In the genomic region with DNA sequence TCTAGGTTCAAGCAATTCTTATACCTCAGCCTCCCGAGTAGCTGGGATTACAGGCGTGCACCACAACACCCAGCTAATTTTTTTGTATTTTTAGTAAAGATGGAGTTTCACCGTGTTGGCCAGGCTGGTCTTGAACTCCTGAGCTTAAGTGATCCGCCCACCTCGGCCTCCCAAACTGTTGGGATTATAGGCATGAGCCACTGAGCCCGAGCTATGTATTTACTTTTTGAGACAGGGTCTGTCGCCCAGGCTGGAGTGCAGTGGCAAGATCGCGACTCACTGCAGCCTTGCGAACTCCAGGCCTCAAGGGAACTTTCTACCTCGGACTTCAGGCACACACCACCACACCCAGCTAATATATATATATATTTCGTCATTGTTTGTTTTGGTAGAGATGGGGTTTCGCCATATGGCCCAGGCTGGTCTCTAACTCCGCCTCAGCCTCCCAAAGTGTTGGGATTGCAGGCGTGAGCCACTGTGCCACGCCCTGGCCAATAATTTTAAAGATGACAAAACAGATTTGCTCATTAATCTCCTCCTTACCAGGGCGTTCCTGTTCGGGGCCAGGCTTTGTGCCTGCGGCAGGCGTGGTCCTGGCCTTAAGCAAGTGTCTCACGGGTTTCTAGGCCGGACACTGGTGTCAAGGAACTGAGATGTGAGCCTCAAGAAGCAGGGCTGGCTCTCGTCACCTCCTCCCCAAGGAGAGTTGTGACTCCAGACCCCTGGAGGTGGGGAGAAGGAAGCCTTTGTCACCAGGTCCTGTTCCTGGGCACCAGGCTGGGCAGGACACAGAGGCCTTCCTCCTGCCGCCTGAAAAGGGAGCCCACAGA, we compare ENCODE assay signal across 11 cellular contexts. TPM values are rescaled to one million over a fixed set of nuclear protein-coding genes. Genes with fewer than 3 reads are reported as not detected.
DNase-seq lines count a peak whose midpoint lies in the region; ATAC-seq, FAIRE-seq and TF ChIP-seq lines count a peak whose summit lies in the region.
"Had no signal": no experiment of that assay in that cellular context is flagged by ENCODE, and none has a peak within 500 bp of the region (broad histone marks: within the 10 kb centered on the region; RNA-seq: fewer than 3 reads in every experiment).

No MANE protein-coding gene starts in this region.

- peaks cover 2 to 14% of the 10 kb centered on the region in 2 experiments; a peak in 2 of 5 replicates for H3K27me3 ChIP-seq in HepG2 (ENCODE audit: control insufficient read depth in 1 of 2, insufficient read depth in 2 of 2, low read length in 2 of 2)
- no peaks in the 10 kb centered on the region for H3K27me3 ChIP-seq in right lobe of liver
- H3K27me3 ChIP-seq in PC-3 (ENCODE audit: low read length): no peaks in the 10 kb centered on the region

- no TSS peak for BruUV-seq in HepG2 (replicated peaks; lab: Mats Ljungman, UMichigan)
- BruUV-seq in PC-3 (replicated peaks; lab: Mats Ljungman, UMichigan): TSS peak; percentile 98

- POLR2A ChIA-PET in HepG2 (lab: Yijun Ruan, JAX): interaction anchor here (0.8 to 2.9 kb wide), 10 partner anchors 8 to 142 kb away, joined by 3 to 22 read pairs (median 4); a partner anchor contains a TSS
- POLR2A ChIA-PET in PC-3 (lab: Charles Lee; ENCODE audit: unreplicated experiment): interaction anchor here (0.6 kb wide), 1 partner anchor 30 kb away, joined by 5 read pairs; no protein-coding TSS in a partner anchor
- POLR2A ChIA-PET in GM10248 (lab: Yijun Ruan, JAX): interaction anchor here (0.6 kb wide), 1 partner anchor 146 kb away, joined by 4 read pairs; no protein-coding TSS in a partner anchor

- in situ Hi-C loops in HepG2 (cut with HindIII; ENCODE audit: extremely low pct_ligation_motif_present, low pct_unique_long_range_greater_than_20kb) (no loop called here), ACHN (cut with HindIII; ENCODE audit: low pct_ligation_motif_present, low pct_unique_long_range_greater_than_20kb, low sequenced_read_pairs) (no loop called here)

- peak overlapping the region; percentile 20 to 61 (median 40); a peak in 5 of 6 replicates for H3K4me3 ChIP-seq in HepG2 (replicated peaks in 1 of 3; ENCODE audit: insufficient read depth in 1 of 3, low read depth in 2 of 3, low read length in 3 of 3)
- no peak overlapping the region for H3K4me3 ChIP-seq in right lobe of liver
- peak overlapping the region; percentile 13; the same call in 1 of the 2 replicates for H3K4me3 ChIP-seq in PC-3 (ENCODE audit: low read length)

- peak; percentile 63 for ATAC-seq in HepG2
- no peak for ATAC-seq in right lobe of liver
- ATAC-seq in PC-3: peak; percentile 91
- ATAC-seq: T-helper 17 cell had no signal

- no peaks in the 10 kb centered on the region for H3K36me3 ChIP-seq in HepG2 (replicated peaks in 1 of 2; ENCODE audit: control insufficient read depth in 1 of 2, insufficient read depth in 2 of 2, low read length in 2 of 2)
- no peaks in the 10 kb centered on the region for H3K36me3 ChIP-seq in right lobe of liver
- H3K36me3 ChIP-seq in PC-3 (ENCODE audit: low read depth, low read length): no peaks in the 10 kb centered on the region

- TF ChIP-seq CTCF in HepG2 (CRISPR knock-in tag; IDR thresholded peaks at IDR 0.05): no peak
- no peak for TF ChIP-seq CTCF in right lobe of liver (IDR thresholded peaks at IDR 0.05)
- TF ChIP-seq CTCF in PC-3 (conservative IDR thresholded peaks at IDR 0.05; ENCODE audit: low read depth, low read length): no peak
- no peak for TF ChIP-seq CTCF in GM10248 (IDR thresholded peaks at IDR 0.05; ENCODE audit: control extremely low read depth, extremely low read depth, low read depth, missing control alignments)

- H3K9me2 ChIP-seq in PC-3 (replicated peaks; ENCODE audit: low read length): no peaks in the 10 kb centered on the region

- H3K4me2 ChIP-seq in HepG2 (ENCODE audit: low read depth, low read length) (peak overlapping the region; percentile 93), PC-3 (ENCODE audit: low read length) (peak overlapping the region; percentile 59)

- WGBS in HepG2 (ENCODE audit: low lambda C conversion rate): 4% methylated on average over 16 of the region's 24 CpGs
- WGBS in right lobe of liver (ENCODE audit: insufficient coverage, low coverage, low lambda C conversion rate, missing lambda C conversion rate): 67% methylated on average over 11 of the region's 24 CpGs

- H4K20me1 ChIP-seq in HepG2 (ENCODE audit: insufficient read depth, low read length) (no peaks in the 10 kb centered on the region), PC-3 (ENCODE audit: low read length) (no peaks in the 10 kb centered on the region)

- 0 out of 4 replicates have a peak, but pooled peaks of 1 of the 2 experiments have one; percentile 36 for TF ChIP-seq EP300 in HepG2 (IDR thresholded peaks at IDR 0.05; ENCODE audit: low read depth in 2 of 2, low read length in 2 of 2)
- no peak for TF ChIP-seq EP300 in HepG2 (CRISPR knock-in tag; IDR thresholded peaks at IDR 0.05; ENCODE audit: borderline replicate concordance)

- H3K4me1 ChIP-seq in HepG2 (ENCODE audit: insufficient read depth, low read length): peaks cover 65% of the 10 kb centered on the region
- peaks cover 0 to 13% (median 0%) of the 10 kb centered on the region in 4 donors for H3K4me1 ChIP-seq in right lobe of liver
- H3K4me1 ChIP-seq in PC-3 (ENCODE audit: insufficient read depth, low read length): peaks cover 17% of the 10 kb centered on the region

- DNase-seq in HepG2 (ENCODE audit: low spot score) (peak; percentile 76), right lobe of liver (no peak), PC-3 (peak; percentile 92), fibroblast of the conjunctiva (ENCODE audit: low read depth) (peak; percentile 70), NCI-H1436 treated with DMSO at 0.1 percent for 48 hours (lab: John Stamatoyannopoulos, UW) (no peak), NCI-H446 (lab: John Stamatoyannopoulos, UW) (no peak), GM10248 (ENCODE audit: extremely low spot score) (no peak), ACHN (no peak)
- DNase-seq: endodermal cell, T-helper 17 cell had no signal

- no peaks in the 10 kb centered on the region for H3K9me3 ChIP-seq in HepG2 (ENCODE audit: low read length)
- no peaks in the 10 kb centered on the region for H3K9me3 ChIP-seq in right lobe of liver
- H3K9me3 ChIP-seq in PC-3 (ENCODE audit: low read length): no peaks in the 10 kb centered on the region

- CTCF ChIA-PET in HepG2 (lab: Yijun Ruan, JAX; ENCODE audit: low intra/inter-chr PET ratio, low total read pairs) (no interaction called here), PC-3 (lab: Charles Lee) (interaction anchor here (0.6 to 1.1 kb wide), 2 partner anchors 55 to 979 kb away, joined by 3 to 5 read pairs; no protein-coding TSS in a partner anchor), GM10248 (lab: Yijun Ruan, JAX) (interaction anchor here (0.9 to 4.4 kb wide), 5 partner anchors 8 to 125 kb away, joined by 3 to 34 read pairs (median 5); no protein-coding TSS in a partner anchor)

- H3K27ac ChIP-seq in HepG2 (ENCODE audit: extremely low read length, insufficient read depth, low read length) (no peak overlapping the region), right lobe of liver (no peak overlapping the region), PC-3 (ENCODE audit: low read length) (peak overlapping the region; percentile 87)

- H3K9ac ChIP-seq in HepG2 (ENCODE audit: insufficient read depth, low read depth, low read length): peak overlapping the region; percentile 60
- H3K9ac ChIP-seq in PC-3 (ENCODE audit: low read length): peak overlapping the region; percentile 49

- peak; percentile 83 for FAIRE-seq in HepG2 (lab: Jason Lieb, UNC)
- FAIRE-seq: H1 had no signal

- intact Hi-C loops in HepG2 (cut with micrococcal nuclease; ENCODE audit: unreplicated experiment): no loop called here
- intact Hi-C loops in right lobe of liver (cut with DNase I): loop anchor here in 1 of 2 donors (5.0 kb wide), 1 partner anchor 47 kb away; no protein-coding TSS in a partner anchor
- intact Hi-C loops in PC-3 (cut with micrococcal nuclease): no loop called here

- H3F3A ChIP-seq in PC-3 (ENCODE audit: low read length, unreplicated experiment): no peaks in the 10 kb centered on the region

- H2AFZ ChIP-seq in HepG2 (ENCODE audit: low read length): peak overlapping the region; percentile 59
- peak overlapping the region; percentile 7 for H2AFZ ChIP-seq in PC-3 (ENCODE audit: low read length)

- TF ChIP-seq POLR2A in HepG2 (IDR thresholded peaks at IDR 0.05; ENCODE audit: insufficient read depth in 1 of 2, low read depth in 2 of 2, low read length in 2 of 2) (no peak), right lobe of liver (IDR thresholded peaks at IDR 0.05) (no peak)

- no peak for TF ChIP-seq RAD21 in HepG2 (CRISPR knock-in tag; IDR thresholded peaks at IDR 0.05)

- H3K79me2 ChIP-seq in HepG2 (ENCODE audit: insufficient read depth, low read length) (peaks cover 2% of the 10 kb centered on the region), PC-3 (ENCODE audit: low read length) (peaks cover 2% of the 10 kb centered on the region; the same call in 1 of the 2 replicates)

RNA-seq across cellular contexts. Expression of a gene that starts 4.3 kb away (rescaled TPM):
- total RNA-seq in HepG2 (2016; rRNA removed; fragmentation: Illumina TruSeq; extraction: Trizol) (0.97 TPM in 1 of 2 replicates, not detected in the other), right lobe of liver (10 to 100 TPM in 2 of 6 experiments, 1 to 10 TPM in 4; 2.7 to 12.3 (median 8.2) TPM), PC-3 (2014; rRNA removed) (3.8 and 5.6 TPM in 2 replicates)
- total RNA-seq in HepG2 (2016; cell fraction: cytosol; rRNA removed; fragmentation: Illumina TruSeq; extraction: Trizol; ENCODE audit: low read depth): 1.1 and 2.6 TPM in 2 replicates
- 0.87 TPM in 1 of 2 replicates, not detected in the other for total RNA-seq in HepG2 (2016; cell fraction: insoluble cytoplasmic fraction; rRNA removed; fragmentation: Illumina TruSeq; extraction: Trizol)
- total RNA-seq in HepG2 (2016; cell fraction: membrane; rRNA removed; fragmentation: Illumina TruSeq; extraction: Trizol): 0.71 and 0.79 TPM in 2 replicates
- not detected in 2 replicates for total RNA-seq in HepG2 (2016; cell fraction: nucleus; rRNA removed; fragmentation: Illumina TruSeq; extraction: Trizol)
- polyA plus RNA-seq in HepG2 (2011; rRNA removed): 0.24 and 0.25 TPM in 2 replicates
- 0.50 and 0.85 TPM in 2 replicates for polyA plus RNA-seq in HepG2 (2011; cell fraction: cytosol; rRNA removed)
- 1.1 and 1.2 TPM in 2 replicates for polyA plus RNA-seq in HepG2 (2011; cell fraction: nucleus; rRNA removed)
- 0.82 and 1.4 TPM in 2 replicates for polyA plus RNA-seq in HepG2 (2012)
- 0.87 and 1.2 TPM in 2 replicates for polyA plus RNA-seq in HepG2 (2016; cell fraction: cytosol; fragmentation: Illumina TruSeq; extraction: Trizol; ENCODE audit: low read depth)
- polyA plus RNA-seq in HepG2 (2016; cell fraction: insoluble cytoplasmic fraction; fragmentation: Illumina TruSeq; extraction: Trizol; ENCODE audit: low read depth): 0.61 and 0.63 TPM in 2 replicates
- polyA plus RNA-seq in HepG2 (2016; cell fraction: membrane; fragmentation: Illumina TruSeq; extraction: Trizol; ENCODE audit: low read depth): 0.42 and 0.81 TPM in 2 replicates
- 0.85 and 2.0 TPM in 2 replicates for polyA plus RNA-seq in HepG2 (2016; cell fraction: nucleus; fragmentation: Illumina TruSeq; extraction: Trizol; ENCODE audit: insufficient read depth, low read depth)
- 0.21 TPM in 1 of 2 replicates, not detected in the other for polyA minus RNA-seq in HepG2 (2011; rRNA and poly(A)+ RNA removed; ENCODE audit: low replicate concordance)
- polyA minus RNA-seq in HepG2 (2011; cell fraction: cytosol; rRNA and poly(A)+ RNA removed): 3.4 TPM in 1 of 2 replicates, not detected in the other
- polyA minus RNA-seq in HepG2 (2011; cell fraction: nucleus; rRNA and poly(A)+ RNA removed): 0.50 TPM in 1 of 2 replicates, not detected in the other

RNA-seq across cellular contexts. Expression of a gene that starts 5.7 kb away (rescaled TPM):
- total RNA-seq in HepG2 (2016; rRNA removed; fragmentation: Illumina TruSeq; extraction: Trizol) (9.5 and 13.5 TPM in 2 replicates), right lobe of liver (10 to 100 TPM; 21.6 to 46.4 (median 25.0) TPM), PC-3 (2014; rRNA removed) (44.4 and 60.1 TPM in 2 replicates)
- total RNA-seq in HepG2 (2016; cell fraction: cytosol; rRNA removed; fragmentation: Illumina TruSeq; extraction: Trizol; ENCODE audit: low read depth): 7.8 and 8.6 TPM in 2 replicates
- total RNA-seq in HepG2 (2016; cell fraction: insoluble cytoplasmic fraction; rRNA removed; fragmentation: Illumina TruSeq; extraction: Trizol): 6.1 and 14.0 TPM in 2 replicates
- total RNA-seq in HepG2 (2016; cell fraction: membrane; rRNA removed; fragmentation: Illumina TruSeq; extraction: Trizol): 8.0 and 9.4 TPM in 2 replicates
- 15.2 and 16.0 TPM in 2 replicates for total RNA-seq in HepG2 (2016; cell fraction: nucleus; rRNA removed; fragmentation: Illumina TruSeq; extraction: Trizol)
- polyA plus RNA-seq in HepG2 (2011; rRNA removed): 14.2 and 17.6 TPM in 2 replicates
- polyA plus RNA-seq in HepG2 (2011; cell fraction: cytosol; rRNA removed): 10.9 and 19.8 TPM in 2 replicates
- polyA plus RNA-seq in HepG2 (2011; cell fraction: nucleus; rRNA removed): 80.6 and 103 TPM in 2 replicates
- polyA plus RNA-seq in HepG2 (2012): 6.9 and 11.3 TPM in 2 replicates
- polyA plus RNA-seq in HepG2 (2016; cell fraction: cytosol; fragmentation: Illumina TruSeq; extraction: Trizol; ENCODE audit: low read depth): 4.2 and 5.0 TPM in 2 replicates
- polyA plus RNA-seq in HepG2 (2016; cell fraction: insoluble cytoplasmic fraction; fragmentation: Illumina TruSeq; extraction: Trizol; ENCODE audit: low read depth): 14.5 and 15.5 TPM in 2 replicates
- polyA plus RNA-seq in HepG2 (2016; cell fraction: membrane; fragmentation: Illumina TruSeq; extraction: Trizol; ENCODE audit: low read depth): 8.5 and 11.6 TPM in 2 replicates
- 58.7 and 59.3 TPM in 2 replicates for polyA plus RNA-seq in HepG2 (2016; cell fraction: nucleus; fragmentation: Illumina TruSeq; extraction: Trizol; ENCODE audit: insufficient read depth, low read depth)
- polyA minus RNA-seq in HepG2 (2011; rRNA and poly(A)+ RNA removed; ENCODE audit: low replicate concordance): 25.2 and 28.9 TPM in 2 replicates
- polyA minus RNA-seq in HepG2 (2011; cell fraction: cytosol; rRNA and poly(A)+ RNA removed): 12.5 and 18.7 TPM in 2 replicates
- 12.6 and 18.4 TPM in 2 replicates for polyA minus RNA-seq in HepG2 (2011; cell fraction: nucleus; rRNA and poly(A)+ RNA removed)

RNA-seq across cellular contexts. Expression of a gene that starts 11.4 kb away (rescaled TPM):
- total RNA-seq in HepG2 (2016; rRNA removed; fragmentation: Illumina TruSeq; extraction: Trizol) (15.8 and 23.7 TPM in 2 replicates), right lobe of liver (100 to 1,000 TPM; 129 to 284 (median 186) TPM), PC-3 (2014; rRNA removed) (145 and 160 TPM in 2 replicates)
- total RNA-seq in HepG2 (2016; cell fraction: cytosol; rRNA removed; fragmentation: Illumina TruSeq; extraction: Trizol; ENCODE audit: low read depth): 17.2 and 21.7 TPM in 2 replicates
- total RNA-seq in HepG2 (2016; cell fraction: insoluble cytoplasmic fraction; rRNA removed; fragmentation: Illumina TruSeq; extraction: Trizol): 14.8 and 26.0 TPM in 2 replicates
- total RNA-seq in HepG2 (2016; cell fraction: membrane; rRNA removed; fragmentation: Illumina TruSeq; extraction: Trizol): 42.5 and 44.6 TPM in 2 replicates
- 14.4 and 15.0 TPM in 2 replicates for total RNA-seq in HepG2 (2016; cell fraction: nucleus; rRNA removed; fragmentation: Illumina TruSeq; extraction: Trizol)
- polyA plus RNA-seq in HepG2 (2011; rRNA removed): 39.3 and 47.2 TPM in 2 replicates
- polyA plus RNA-seq in HepG2 (2011; cell fraction: cytosol; rRNA removed): 28.8 and 54.4 TPM in 2 replicates
- polyA plus RNA-seq in HepG2 (2011; cell fraction: nucleus; rRNA removed): 94.7 and 105 TPM in 2 replicates
- polyA plus RNA-seq in HepG2 (2012): 25.8 and 38.7 TPM in 2 replicates
- polyA plus RNA-seq in HepG2 (2016; cell fraction: cytosol; fragmentation: Illumina TruSeq; extraction: Trizol; ENCODE audit: low read depth): 54.0 and 63.1 TPM in 2 replicates
- polyA plus RNA-seq in HepG2 (2016; cell fraction: insoluble cytoplasmic fraction; fragmentation: Illumina TruSeq; extraction: Trizol; ENCODE audit: low read depth): 37.8 and 52.2 TPM in 2 replicates
- polyA plus RNA-seq in HepG2 (2016; cell fraction: membrane; fragmentation: Illumina TruSeq; extraction: Trizol; ENCODE audit: low read depth): 72.6 and 84.9 TPM in 2 replicates
- polyA plus RNA-seq in HepG2 (2016; cell fraction: nucleus; fragmentation: Illumina TruSeq; extraction: Trizol; ENCODE audit: insufficient read depth, low read depth): 53.4 and 59.6 TPM in 2 replicates
- polyA minus RNA-seq in HepG2 (2011; rRNA and poly(A)+ RNA removed; ENCODE audit: low replicate concordance): 6.8 and 36.4 TPM in 2 replicates
- polyA minus RNA-seq in HepG2 (2011; cell fraction: cytosol; rRNA and poly(A)+ RNA removed): 24.4 and 28.2 TPM in 2 replicates
- polyA minus RNA-seq in HepG2 (2011; cell fraction: nucleus; rRNA and poly(A)+ RNA removed): 13.3 and 13.8 TPM in 2 replicates

RNA-seq across cellular contexts. Expression of a gene that starts 25.6 kb away (rescaled TPM):
- total RNA-seq in HepG2 (2016; rRNA removed; fragmentation: Illumina TruSeq; extraction: Trizol) (0.58 and 0.97 TPM in 2 replicates), right lobe of liver (under 1 TPM in 1 of 6 experiments, not detected in 5; 0.22 TPM), PC-3 (2014; rRNA removed) (1.5 and 2.8 TPM in 2 replicates)
- total RNA-seq in HepG2 (2016; cell fraction: cytosol; rRNA removed; fragmentation: Illumina TruSeq; extraction: Trizol; ENCODE audit: low read depth): 1.1 and 1.2 TPM in 2 replicates
- total RNA-seq in HepG2 (2016; cell fraction: insoluble cytoplasmic fraction; rRNA removed; fragmentation: Illumina TruSeq; extraction: Trizol): 0.43 and 1.1 TPM in 2 replicates
- 1.5 and 2.1 TPM in 2 replicates for total RNA-seq in HepG2 (2016; cell fraction: membrane; rRNA removed; fragmentation: Illumina TruSeq; extraction: Trizol)
- 0.84 and 0.85 TPM in 2 replicates for total RNA-seq in HepG2 (2016; cell fraction: nucleus; rRNA removed; fragmentation: Illumina TruSeq; extraction: Trizol)
- polyA plus RNA-seq in HepG2 (2011; rRNA removed): 5.7 and 7.4 TPM in 2 replicates
- polyA plus RNA-seq in HepG2 (2011; cell fraction: cytosol; rRNA removed): 4.4 and 4.8 TPM in 2 replicates
- polyA plus RNA-seq in HepG2 (2011; cell fraction: nucleus; rRNA removed): 10.2 and 11.3 TPM in 2 replicates
- 2.5 and 5.3 TPM in 2 replicates for polyA plus RNA-seq in HepG2 (2012)
- polyA plus RNA-seq in HepG2 (2016; cell fraction: cytosol; fragmentation: Illumina TruSeq; extraction: Trizol; ENCODE audit: low read depth): 1.00 and 1.2 TPM in 2 replicates
- polyA plus RNA-seq in HepG2 (2016; cell fraction: insoluble cytoplasmic fraction; fragmentation: Illumina TruSeq; extraction: Trizol; ENCODE audit: low read depth): 0.64 and 0.72 TPM in 2 replicates
- 1.2 and 1.4 TPM in 2 replicates for polyA plus RNA-seq in HepG2 (2016; cell fraction: membrane; fragmentation: Illumina TruSeq; extraction: Trizol; ENCODE audit: low read depth)
- polyA plus RNA-seq in HepG2 (2016; cell fraction: nucleus; fragmentation: Illumina TruSeq; extraction: Trizol; ENCODE audit: insufficient read depth, low read depth): 1.1 and 1.4 TPM in 2 replicates
- 6.2 and 7.1 TPM in 2 replicates for polyA minus RNA-seq in HepG2 (2011; rRNA and poly(A)+ RNA removed; ENCODE audit: low replicate concordance)
- polyA minus RNA-seq in HepG2 (2011; cell fraction: cytosol; rRNA and poly(A)+ RNA removed): 4.1 and 4.4 TPM in 2 replicates
- 1.3 and 2.1 TPM in 2 replicates for polyA minus RNA-seq in HepG2 (2011; cell fraction: nucleus; rRNA and poly(A)+ RNA removed)

RNA-seq across cellular contexts. Expression of a gene that starts 31.3 kb away (rescaled TPM):
- total RNA-seq in HepG2 (2016; rRNA removed; fragmentation: Illumina TruSeq; extraction: Trizol) (68.3 and 71.7 TPM in 2 replicates), right lobe of liver (10 to 100 TPM; 16.1 to 18.6 (median 18.0) TPM), PC-3 (2014; rRNA removed) (66.8 and 77.2 TPM in 2 replicates)
- total RNA-seq in HepG2 (2016; cell fraction: cytosol; rRNA removed; fragmentation: Illumina TruSeq; extraction: Trizol; ENCODE audit: low read depth): 42.3 and 42.4 TPM in 2 replicates
- 71.7 and 77.6 TPM in 2 replicates for total RNA-seq in HepG2 (2016; cell fraction: insoluble cytoplasmic fraction; rRNA removed; fragmentation: Illumina TruSeq; extraction: Trizol)
- total RNA-seq in HepG2 (2016; cell fraction: membrane; rRNA removed; fragmentation: Illumina TruSeq; extraction: Trizol): 45.9 and 49.4 TPM in 2 replicates
- 27.4 and 40.1 TPM in 2 replicates for total RNA-seq in HepG2 (2016; cell fraction: nucleus; rRNA removed; fragmentation: Illumina TruSeq; extraction: Trizol)
- 28.6 and 35.9 TPM in 2 replicates for polyA plus RNA-seq in HepG2 (2011; rRNA removed)
- 25.2 and 31.0 TPM in 2 replicates for polyA plus RNA-seq in HepG2 (2011; cell fraction: cytosol; rRNA removed)
- 27.0 and 27.5 TPM in 2 replicates for polyA plus RNA-seq in HepG2 (2011; cell fraction: nucleus; rRNA removed)
- polyA plus RNA-seq in HepG2 (2012): 28.9 and 37.4 TPM in 2 replicates
- 55.8 and 56.5 TPM in 2 replicates for polyA plus RNA-seq in HepG2 (2016; cell fraction: cytosol; fragmentation: Illumina TruSeq; extraction: Trizol; ENCODE audit: low read depth)
- polyA plus RNA-seq in HepG2 (2016; cell fraction: insoluble cytoplasmic fraction; fragmentation: Illumina TruSeq; extraction: Trizol; ENCODE audit: low read depth): 83.7 and 99.4 TPM in 2 replicates
- polyA plus RNA-seq in HepG2 (2016; cell fraction: membrane; fragmentation: Illumina TruSeq; extraction: Trizol; ENCODE audit: low read depth): 49.1 and 52.1 TPM in 2 replicates
- 66.2 and 67.2 TPM in 2 replicates for polyA plus RNA-seq in HepG2 (2016; cell fraction: nucleus; fragmentation: Illumina TruSeq; extraction: Trizol; ENCODE audit: insufficient read depth, low read depth)
- polyA minus RNA-seq in HepG2 (2011; rRNA and poly(A)+ RNA removed; ENCODE audit: low replicate concordance): 12.3 and 20.5 TPM in 2 replicates
- 16.4 and 18.5 TPM in 2 replicates for polyA minus RNA-seq in HepG2 (2011; cell fraction: cytosol; rRNA and poly(A)+ RNA removed)
- polyA minus RNA-seq in HepG2 (2011; cell fraction: nucleus; rRNA and poly(A)+ RNA removed): 14.7 and 14.8 TPM in 2 replicates

Comparison
In these comparisons a context has a peak if more than half of its experiments do, and no peak if none do; other contexts are left out.
1. ATAC-seq: peak in HepG2 (single experiment) and PC-3 (single experiment); none in right lobe of liver (0 of 4).
2. DNase-seq: peak in HepG2 (single experiment), PC-3 (single experiment) and fibroblast of the conjunctiva (single experiment); none in right lobe of liver (0 of 3), NCI-H1436 treated with DMSO at 0.1 percent for 48 hours (single experiment), NCI-H446 (0 of 2), GM10248 (single experiment) and ACHN (single experiment).
3. H3K4me3 ChIP-seq: peak in HepG2 (3 of 3) and PC-3 (single experiment); none in right lobe of liver (0 of 3).